Comparison of ENCODE assay signal across 18 cellular contexts in genomic region chr20:2747676-2748235, GRCh38. TPM values are rescaled to one million over a fixed set of nuclear protein-coding genes. Genes with fewer than 3 reads are reported as not detected.
DNase-seq lines count a peak whose midpoint lies in the region; ATAC-seq, FAIRE-seq and TF ChIP-seq lines count a peak whose summit lies in the region.
"Had no signal": no experiment of that assay in that cellular context is flagged by ENCODE, and none has a peak within 500 bp of the region (broad histone marks: within the 10 kb centered on the region; RNA-seq: fewer than 3 reads in every experiment).

No MANE protein-coding gene starts in this region.

- no peak for TF ChIP-seq CTCF in HepG2 (CRISPR knock-in tag; IDR thresholded peaks at IDR 0.05)
- TF ChIP-seq CTCF in right lobe of liver (IDR thresholded peaks at IDR 0.05): no peak

- in situ Hi-C loops in HepG2 (cut with HindIII; ENCODE audit: extremely low pct_ligation_motif_present, low pct_unique_long_range_greater_than_20kb): no loop called here

- no peaks in the 10 kb centered on the region for H3K79me2 ChIP-seq in HepG2 (ENCODE audit: insufficient read depth, low read length)

- no peak for TF ChIP-seq RAD21 in HepG2 (CRISPR knock-in tag; IDR thresholded peaks at IDR 0.05)

- no peak overlapping the region for H3K27ac ChIP-seq in HepG2 (ENCODE audit: extremely low read length, insufficient read depth, low read length)
- H3K27ac ChIP-seq in right lobe of liver: no peak overlapping the region

- no peaks in the 10 kb centered on the region for H3K9me3 ChIP-seq in HepG2 (ENCODE audit: low read length)
- no peaks in the 10 kb centered on the region for H3K9me3 ChIP-seq in right lobe of liver
- H3K9me3 ChIP-seq: Caco-2, HAP-1 had no signal

- intact Hi-C loops in HepG2 (cut with micrococcal nuclease; ENCODE audit: unreplicated experiment) (no loop called here), right lobe of liver (cut with DNase I) (loop anchor here in 1 of 2 donors (10.0 kb wide), 1 partner anchor 247 kb away; no protein-coding TSS in a partner anchor)

- TF ChIP-seq EP300 in HepG2 (IDR thresholded peaks at IDR 0.05; ENCODE audit: low read depth in 2 of 2, low read length in 2 of 2) (no peak), HepG2 (CRISPR knock-in tag; IDR thresholded peaks at IDR 0.05; ENCODE audit: borderline replicate concordance) (no peak)

- H3K36me3 ChIP-seq in HepG2 (replicated peaks in 1 of 2; ENCODE audit: control insufficient read depth in 1 of 2, insufficient read depth in 2 of 2, low read length in 2 of 2) (no peaks in the 10 kb centered on the region), right lobe of liver (no peaks in the 10 kb centered on the region)
- H3K36me3 ChIP-seq: HAP-1 had no signal

- H3K27me3 ChIP-seq in HepG2 (ENCODE audit: control insufficient read depth in 1 of 2, insufficient read depth in 2 of 2, low read length in 2 of 2) (peaks cover 11 to 68% of the 10 kb centered on the region in 2 experiments), right lobe of liver (no peaks in the 10 kb centered on the region)

- TF ChIP-seq POLR2A in HepG2 (IDR thresholded peaks at IDR 0.05; ENCODE audit: insufficient read depth in 1 of 2, low read depth in 2 of 2, low read length in 2 of 2): no peak
- no peak for TF ChIP-seq POLR2A in right lobe of liver (IDR thresholded peaks at IDR 0.05)

- CTCF ChIA-PET in HepG2 (lab: Yijun Ruan, JAX; ENCODE audit: low intra/inter-chr PET ratio, low total read pairs): no interaction called here

- POLR2A ChIA-PET in HepG2 (lab: Yijun Ruan, JAX): no interaction called here

- H3K4me3 ChIP-seq in HepG2 (replicated peaks in 1 of 3; ENCODE audit: insufficient read depth in 1 of 3, low read depth in 2 of 3, low read length in 3 of 3) (no peak overlapping the region), right lobe of liver (no peak overlapping the region)
- H3K4me3 ChIP-seq: HAP-1 had no signal

- H3K9ac ChIP-seq in HepG2 (ENCODE audit: insufficient read depth, low read depth, low read length): no peak overlapping the region

- H4K20me1 ChIP-seq in HepG2 (ENCODE audit: insufficient read depth, low read length): 0 out of 2 replicates have a peak, but pooled peaks cover 3% of the 10 kb centered on the region

- FAIRE-seq in HepG2 (lab: Jason Lieb, UNC): no peak
- FAIRE-seq: RCC 7860 had no signal

- 64% methylated on average over 8 of the region's 8 CpGs for WGBS in HepG2 (ENCODE audit: low lambda C conversion rate)
- 83% methylated on average over 8 of the region's 8 CpGs for WGBS in right lobe of liver (ENCODE audit: insufficient coverage, low coverage, low lambda C conversion rate, missing lambda C conversion rate)

- H3K4me2 ChIP-seq in HepG2 (ENCODE audit: low read depth, low read length): no peak overlapping the region

- DNase-seq in HepG2 (ENCODE audit: low spot score) (no peak), right lobe of liver (no peak), left lobe of liver (ENCODE audit: low spot score) (peak; percentile 4), germinal center (ENCODE audit: low spot score) (no peak), DMS 273 treated with DMSO at 0.1 percent for 48 hours (lab: John Stamatoyannopoulos, UW) (no peak)
- DNase-seq in activated CD8-positive, alpha-beta memory T cell treated with anti-CD3 and anti-CD28 coated beads, Interleukin-2, amount 50 U/mL, for 48 hours: peak; percentile 30
- DNase-seq: ACHN; CD4-positive, CD25-positive, alpha-beta regulatory T cell; EL; MV-4-11; NCI-H187 treated with DMSO at 0.1 percent for 48 hours; NCI-H69; SHP77 had no signal

- H2AFZ ChIP-seq in HepG2 (ENCODE audit: low read length): no peak overlapping the region

- peaks cover 32% of the 10 kb centered on the region for H3K4me1 ChIP-seq in HepG2 (ENCODE audit: insufficient read depth, low read length)
- peaks cover 0 to 20% (median 2%) of the 10 kb centered on the region in 4 donors for H3K4me1 ChIP-seq in right lobe of liver
- H3K4me1 ChIP-seq: HAP-1 had no signal

- ATAC-seq in HepG2: no peak
- no peak for ATAC-seq in right lobe of liver
- no peak for ATAC-seq in left lobe of liver
- no peak for ATAC-seq in GM21737 (IDR thresholded peaks at IDR 0.05; ENCODE audit: unreplicated experiment)

- BruUV-seq in HepG2 (replicated peaks; lab: Mats Ljungman, UMichigan): no TSS peak

TF ChIP-seq in HepG2, 621 proteins besides CTCF, POLR2A, EP300 and RAD21:
- TF ChIP-seq CREB1 (IDR thresholded peaks at IDR 0.05): peak; percentile 88
- no peak for TF ChIP-seq CREB1 (CRISPR knock-in tag; IDR thresholded peaks at IDR 0.05)
- no peak for TF ChIP-seq ZNF275 (CRISPR knock-in tag; IDR thresholded peaks at IDR 0.05; ENCODE audit: borderline replicate concordance)
- no peak for TF ChIP-seq ZNF879 (CRISPR knock-in tag; IDR thresholded peaks at IDR 0.05)

RNA-seq across cellular contexts. Expression of gene CPXM1, which starts 52.7 kb away (rescaled TPM):
- total RNA-seq in HepG2 (2016; rRNA removed; fragmentation: Illumina TruSeq; extraction: Trizol): not detected in 2 replicates
- not detected in 2 replicates for total RNA-seq in HepG2 (2016; cell fraction: cytosol; rRNA removed; fragmentation: Illumina TruSeq; extraction: Trizol; ENCODE audit: low read depth)
- not detected in 2 replicates for total RNA-seq in HepG2 (2016; cell fraction: insoluble cytoplasmic fraction; rRNA removed; fragmentation: Illumina TruSeq; extraction: Trizol)
- not detected in 2 replicates for total RNA-seq in HepG2 (2016; cell fraction: membrane; rRNA removed; fragmentation: Illumina TruSeq; extraction: Trizol)
- total RNA-seq in HepG2 (2016; cell fraction: nucleus; rRNA removed; fragmentation: Illumina TruSeq; extraction: Trizol): not detected in 2 replicates
- polyA plus RNA-seq in HepG2 (2011; rRNA removed): 0.07 TPM in 1 of 2 replicates, not detected in the other
- polyA plus RNA-seq in HepG2 (2011; cell fraction: cytosol; rRNA removed): 0.04 TPM in 1 of 2 replicates, not detected in the other
- 0.14 and 0.34 TPM in 2 replicates for polyA plus RNA-seq in HepG2 (2011; cell fraction: nucleus; rRNA removed)
- polyA plus RNA-seq in HepG2 (2012): not detected in 2 replicates
- polyA plus RNA-seq in HepG2 (2016; cell fraction: cytosol; fragmentation: Illumina TruSeq; extraction: Trizol; ENCODE audit: low read depth): not detected in 2 replicates
- polyA plus RNA-seq in HepG2 (2016; cell fraction: insoluble cytoplasmic fraction; fragmentation: Illumina TruSeq; extraction: Trizol; ENCODE audit: low read depth): not detected in 2 replicates
- polyA plus RNA-seq in HepG2 (2016; cell fraction: membrane; fragmentation: Illumina TruSeq; extraction: Trizol; ENCODE audit: low read depth): not detected in 2 replicates
- not detected in 2 replicates for polyA plus RNA-seq in HepG2 (2016; cell fraction: nucleus; fragmentation: Illumina TruSeq; extraction: Trizol; ENCODE audit: insufficient read depth, low read depth)
- polyA minus RNA-seq in HepG2 (2011; rRNA and poly(A)+ RNA removed; ENCODE audit: low replicate concordance): not detected in 2 replicates
- not detected in 2 replicates for polyA minus RNA-seq in HepG2 (2011; cell fraction: cytosol; rRNA and poly(A)+ RNA removed)
- not detected in 2 replicates for polyA minus RNA-seq in HepG2 (2011; cell fraction: nucleus; rRNA and poly(A)+ RNA removed)
- under 1 TPM in 3 of 6 experiments, not detected in 3; 0.07 to 0.16 (median 0.12) TPM for total RNA-seq in right lobe of liver
- total RNA-seq in left lobe of liver: not detected
- total RNA-seq: Caco-2, HT-29 had no signal

RNA-seq across cellular contexts. Expression of gene EBF4, which starts 55.2 kb away (rescaled TPM):
- total RNA-seq in HepG2 (2016; rRNA removed; fragmentation: Illumina TruSeq; extraction: Trizol): 0.84 TPM in 1 of 2 replicates, not detected in the other
- not detected in 2 replicates for total RNA-seq in HepG2 (2016; cell fraction: cytosol; rRNA removed; fragmentation: Illumina TruSeq; extraction: Trizol; ENCODE audit: low read depth)
- total RNA-seq in HepG2 (2016; cell fraction: insoluble cytoplasmic fraction; rRNA removed; fragmentation: Illumina TruSeq; extraction: Trizol): 0.13 and 0.15 TPM in 2 replicates
- total RNA-seq in HepG2 (2016; cell fraction: membrane; rRNA removed; fragmentation: Illumina TruSeq; extraction: Trizol): 0.34 TPM in 2 replicates
- 0.34 and 0.56 TPM in 2 replicates for total RNA-seq in HepG2 (2016; cell fraction: nucleus; rRNA removed; fragmentation: Illumina TruSeq; extraction: Trizol)
- 2.2 and 5.2 TPM in 2 replicates for polyA plus RNA-seq in HepG2 (2011; rRNA removed)
- polyA plus RNA-seq in HepG2 (2011; cell fraction: cytosol; rRNA removed): 1.7 and 2.0 TPM in 2 replicates
- polyA plus RNA-seq in HepG2 (2011; cell fraction: nucleus; rRNA removed): 19.5 and 21.3 TPM in 2 replicates
- polyA plus RNA-seq in HepG2 (2012): 3.4 and 9.8 TPM in 2 replicates
- 0.10 and 0.52 TPM in 2 replicates for polyA plus RNA-seq in HepG2 (2016; cell fraction: cytosol; fragmentation: Illumina TruSeq; extraction: Trizol; ENCODE audit: low read depth)
- polyA plus RNA-seq in HepG2 (2016; cell fraction: insoluble cytoplasmic fraction; fragmentation: Illumina TruSeq; extraction: Trizol; ENCODE audit: low read depth): 0.11 and 0.45 TPM in 2 replicates
- 0.17 and 0.41 TPM in 2 replicates for polyA plus RNA-seq in HepG2 (2016; cell fraction: membrane; fragmentation: Illumina TruSeq; extraction: Trizol; ENCODE audit: low read depth)
- 1.1 and 2.1 TPM in 2 replicates for polyA plus RNA-seq in HepG2 (2016; cell fraction: nucleus; fragmentation: Illumina TruSeq; extraction: Trizol; ENCODE audit: insufficient read depth, low read depth)
- 3.8 TPM in 1 of 2 replicates, not detected in the other for polyA minus RNA-seq in HepG2 (2011; rRNA and poly(A)+ RNA removed; ENCODE audit: low replicate concordance)
- polyA minus RNA-seq in HepG2 (2011; cell fraction: cytosol; rRNA and poly(A)+ RNA removed): 1.3 and 2.1 TPM in 2 replicates
- 4.8 and 7.2 TPM in 2 replicates for polyA minus RNA-seq in HepG2 (2011; cell fraction: nucleus; rRNA and poly(A)+ RNA removed)
- total RNA-seq in right lobe of liver: 10 to 100 TPM in 1 of 6 experiments, 1 to 10 TPM in 5; 2.8 to 16.6 (median 6.2) TPM
- 8.9 TPM for total RNA-seq in left lobe of liver

Comparison
In these comparisons a context has a peak if more than half of its experiments do, and no peak if none do; other contexts are left out.
1. DNase-seq: peak in activated CD8-positive, alpha-beta memory T cell treated with anti-CD3 and anti-CD28 coated beads, Interleukin-2, amount 50 U/mL, for 48 hours (single experiment) and left lobe of liver (single experiment); none in HepG2 (single experiment), right lobe of liver (0 of 3), germinal center (single experiment) and DMS 273 treated with DMSO at 0.1 percent for 48 hours (single experiment).